Comparison of ENCODE assay signal across 10 cellular contexts in the genomic region with DNA sequence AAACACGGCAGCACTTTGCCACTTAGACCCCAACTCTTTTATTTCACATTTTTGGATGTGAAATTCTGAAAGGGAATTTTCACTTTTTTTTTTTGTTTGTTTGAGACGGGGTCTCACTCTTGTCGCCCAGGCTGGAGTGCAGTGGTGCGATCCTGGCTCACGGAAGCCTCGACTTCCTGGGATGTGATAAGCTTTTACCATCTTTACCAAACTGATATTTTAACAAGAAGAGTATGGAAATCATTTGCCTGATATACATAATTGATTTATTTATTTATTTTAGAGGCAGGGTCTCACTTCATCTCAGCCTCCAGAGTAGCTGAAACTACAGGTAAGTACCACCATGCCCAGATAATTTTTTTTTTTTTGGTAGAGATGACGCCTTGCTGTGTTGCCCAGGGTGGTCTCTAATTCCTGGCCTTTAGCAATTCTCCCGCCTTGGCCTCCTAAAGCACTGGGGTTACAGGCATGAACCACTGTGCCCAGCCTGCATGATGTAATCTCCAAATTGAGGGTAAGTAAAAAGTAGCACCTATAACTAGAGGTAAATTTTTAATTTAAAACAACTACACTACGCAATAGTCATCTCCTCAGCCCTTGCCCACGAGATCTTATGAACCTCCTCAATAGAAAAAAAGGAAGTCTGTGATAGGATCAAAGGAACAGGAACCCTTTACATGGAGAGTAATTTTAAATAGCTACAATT.
DNase-seq lines count a peak whose midpoint lies in the region; ATAC-seq and TF ChIP-seq lines count a peak whose summit lies in the region.
"Had no signal": no experiment of that assay in that cellular context is flagged by ENCODE, and none has a peak within 500 bp of the region (broad histone marks: within the 10 kb centered on the region; RNA-seq: fewer than 3 reads in every experiment).

No MANE protein-coding gene starts in this region.

- H3K27ac ChIP-seq in foreskin keratinocyte: peak overlapping the region; percentile 84

- no peak for ATAC-seq in foreskin keratinocyte
- no peak for ATAC-seq in stimulated activated naive CD8-positive, alpha-beta T cell treated with anti-CD3 and anti-CD28 coated beads, Interleukin-15, amount 100 ng/mL, for 72 hours

- peaks cover 86% of the 10 kb centered on the region for H3K4me1 Mint-ChIP-seq in T-helper 2 cell treated with Interferon-gamma antibody and Interleukin-4, amounts not matched to agents 5 μg/mL and 100 μg/mL, for 36 hours (ENCODE audit: low read depth)
- peaks cover 99% of the 10 kb centered on the region for H3K4me1 Mint-ChIP-seq in stimulated activated naive CD8-positive, alpha-beta T cell treated with anti-CD3 and anti-CD28 coated beads, Interleukin-15, amount 100 ng/mL, for 72 hours
- peaks cover 24% of the 10 kb centered on the region for H3K4me1 Mint-ChIP-seq in endothelial cell (ENCODE audit: unreplicated experiment)

- peak overlapping the region; percentile 86 for H3K4me3 Mint-ChIP-seq in T-helper 2 cell treated with Interferon-gamma antibody and Interleukin-4, amounts not matched to agents 5 μg/mL and 100 μg/mL, for 36 hours
- H3K4me3 Mint-ChIP-seq in stimulated activated naive CD8-positive, alpha-beta T cell treated with anti-CD3 and anti-CD28 coated beads, Interleukin-15, amount 100 ng/mL, for 72 hours: peak overlapping the region; percentile 74 to 82
- no peak overlapping the region for H3K4me3 Mint-ChIP-seq in endothelial cell (ENCODE audit: unreplicated experiment)

- peak overlapping the region; percentile 97 for H3K27ac Mint-ChIP-seq in T-helper 2 cell treated with Interferon-gamma antibody and Interleukin-4, amounts not matched to agents 5 μg/mL and 100 μg/mL, for 36 hours
- H3K27ac Mint-ChIP-seq in stimulated activated naive CD8-positive, alpha-beta T cell treated with anti-CD3 and anti-CD28 coated beads, Interleukin-15, amount 100 ng/mL, for 72 hours: peak overlapping the region; percentile 84 to 97
- no peak overlapping the region for H3K27ac Mint-ChIP-seq in endothelial cell (ENCODE audit: unreplicated experiment)

- H3K4me1 ChIP-seq in foreskin keratinocyte: peaks cover 42% of the 10 kb centered on the region

- no peaks in the 10 kb centered on the region for H3K9me3 Mint-ChIP-seq in T-helper 2 cell treated with Interferon-gamma antibody and Interleukin-4, amounts not matched to agents 5 μg/mL and 100 μg/mL, for 36 hours
- H3K9me3 Mint-ChIP-seq in stimulated activated naive CD8-positive, alpha-beta T cell treated with anti-CD3 and anti-CD28 coated beads, Interleukin-15, amount 100 ng/mL, for 72 hours: no peaks in the 10 kb centered on the region
- H3K9me3 Mint-ChIP-seq in endothelial cell (ENCODE audit: unreplicated experiment): no peaks in the 10 kb centered on the region

- peak overlapping the region; percentile 70 for H3K4me3 ChIP-seq in WI38 (ENCODE audit: low read depth, low read length)
- H3K4me3 ChIP-seq: lung had no signal

- TF ChIP-seq CTCF in WI38 (IDR thresholded peaks at IDR 0.05; ENCODE audit: low read depth, low read length) (no peak), foreskin keratinocyte (conservative IDR thresholded peaks at IDR 0.05) (no peak), endothelial cell (IDR thresholded peaks at IDR 0.05; ENCODE audit: unreplicated experiment) (no peak)

- no peaks in the 10 kb centered on the region for H3K27me3 ChIP-seq in foreskin keratinocyte

- peaks cover 73% of the 10 kb centered on the region for H3K36me3 Mint-ChIP-seq in T-helper 2 cell treated with Interferon-gamma antibody and Interleukin-4, amounts not matched to agents 5 μg/mL and 100 μg/mL, for 36 hours (ENCODE audit: low read depth)
- no peaks in the 10 kb centered on the region for H3K36me3 Mint-ChIP-seq in endothelial cell (ENCODE audit: low read depth, unreplicated experiment)

- no peaks in the 10 kb centered on the region for H3K27me3 Mint-ChIP-seq in T-helper 2 cell treated with Interferon-gamma antibody and Interleukin-4, amounts not matched to agents 5 μg/mL and 100 μg/mL, for 36 hours (ENCODE audit: low read depth)
- no peaks in the 10 kb centered on the region for H3K27me3 Mint-ChIP-seq in stimulated activated naive CD8-positive, alpha-beta T cell treated with anti-CD3 and anti-CD28 coated beads, Interleukin-15, amount 100 ng/mL, for 72 hours
- no peaks in the 10 kb centered on the region for H3K27me3 Mint-ChIP-seq in endothelial cell (ENCODE audit: unreplicated experiment)

- DNase-seq in T-helper 2 cell treated with Interferon-gamma antibody and Interleukin-4, amounts not matched to agents 5 μg/mL and 100 μg/mL, for 36 hours (ENCODE audit: low spot score): no peak
- DNase-seq in T-helper 2 cell (no peak), foreskin keratinocyte (no peak), NCI-H345 (lab: John Stamatoyannopoulos, UW) (no peak), endothelial cell (ENCODE audit: low spot score) (no peak), retina (no peak)
- DNase-seq in stimulated activated naive CD8-positive, alpha-beta T cell treated with anti-CD3 and anti-CD28 coated beads, Interleukin-15, amount 100 ng/mL, for 72 hours: peak in 1 of 2 donors; percentile 12
- DNase-seq: Kasumi-1 had no signal
